Comparison of ENCODE assay signal across 1 cellular context in genomic region chr11:17352925-17353227, GRCh38.
TF ChIP-seq lines count a peak whose summit lies in the region.

No MANE protein-coding gene starts in this region.

TF ChIP-seq in A549, 52 proteins besides CTCF, POLR2A, EP300 and RAD21:
- TF ChIP-seq REST (IDR thresholded peaks at IDR 0.05) (no peak), NFE2L2 (conservative IDR thresholded peaks at IDR 0.05; ENCODE audit: low read length) (no peak), NPAS2 (CRISPR knock-in tag; IDR thresholded peaks at IDR 0.05; ENCODE audit: borderline replicate concordance) (no peak), CEBPB (IDR thresholded peaks at IDR 0.05) (no peak), EHF (CRISPR knock-in tag; IDR thresholded peaks at IDR 0.05) (no peak), ZNF302 (CRISPR knock-in tag; IDR thresholded peaks at IDR 0.05) (no peak), NR3C1 (IDR thresholded peaks at IDR 0.05) (no peak), E2F6 (IDR thresholded peaks at IDR 0.05; ENCODE audit: borderline replicate concordance, low read depth) (0 out of 2 replicates have a peak, but pooled peaks have one; percentile 16)
- TF ChIP-seq, protein P1, sequence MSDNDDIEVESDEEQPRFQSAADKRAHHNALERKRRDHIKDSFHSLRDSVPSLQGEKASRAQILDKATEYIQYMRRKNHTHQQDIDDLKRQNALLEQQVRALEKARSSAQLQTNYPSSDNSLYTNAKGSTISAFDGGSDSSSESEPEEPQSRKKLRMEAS (IDR thresholded peaks at IDR 0.05): peak; percentile 53; the same call in 1 of the 2 replicates
- TF ChIP-seq, protein P2, sequence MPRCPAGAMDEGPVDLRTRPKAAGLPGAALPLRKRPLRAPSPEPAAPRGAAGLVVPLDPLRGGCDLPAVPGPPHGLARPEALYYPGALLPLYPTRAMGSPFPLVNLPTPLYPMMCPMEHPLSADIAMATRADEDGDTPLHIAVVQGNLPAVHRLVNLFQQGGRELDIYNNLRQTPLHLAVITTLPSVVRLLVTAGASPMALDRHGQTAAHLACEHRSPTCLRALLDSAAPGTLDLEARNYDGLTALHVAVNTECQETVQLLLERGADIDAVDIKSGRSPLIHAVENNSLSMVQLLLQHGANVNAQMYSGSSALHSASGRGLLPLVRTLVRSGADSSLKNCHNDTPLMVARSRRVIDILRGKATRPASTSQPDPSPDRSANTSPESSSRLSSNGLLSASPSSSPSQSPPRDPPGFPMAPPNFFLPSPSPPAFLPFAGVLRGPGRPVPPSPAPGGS (IDR thresholded peaks at IDR 0.05): no peak
